ENCODE assay signal across 12 cellular contexts in genomic region chr14:23639048-23639890, GRCh38. TPM values are rescaled to one million over a fixed set of nuclear protein-coding genes. Genes with fewer than 3 reads are reported as not detected.
DNase-seq lines count a peak whose midpoint lies in the region; ATAC-seq and TF ChIP-seq lines count a peak whose summit lies in the region.
"Had no signal": no experiment of that assay in that cellular context is flagged by ENCODE, and none has a peak within 500 bp of the region (broad histone marks: within the 10 kb centered on the region; RNA-seq: fewer than 3 reads in every experiment).

No MANE protein-coding gene starts in this region.

- POLR2A ChIA-PET in PC-9 (lab: Charles Lee; ENCODE audit: unreplicated experiment) = no interaction called here

- H3K18ac ChIP-seq in trophoblast cell (ENCODE audit: low read length) = peak overlapping the region; percentile 97

- peaks cover 22% of the 10 kb centered on the region for H3K79me1 ChIP-seq in trophoblast cell (ENCODE audit: low read length)

- peaks cover 56% of the 10 kb centered on the region for H3F3A ChIP-seq in PC-9 (ENCODE audit: insufficient read depth, low read depth)

- H2BK5ac ChIP-seq in trophoblast cell (ENCODE audit: low read depth, low read length, poor library complexity) = peak overlapping the region; percentile 93

- H3K27ac ChIP-seq in PC-9 (peak overlapping the region; percentile 82), trophoblast cell (ENCODE audit: low read depth, low read length) (peak overlapping the region; percentile 73), aorta (ENCODE audit: low read depth in 1 of 2, low read length in 2 of 2) (no peak overlapping the region)
- H3K27ac ChIP-seq: BLaER1 had no signal

- DNase-seq in PC-9 = no peak
- DNase-seq in trophoblast cell = no peak
- no peak for DNase-seq in aorta
- DNase-seq in HK-2 (ENCODE audit: unreplicated experiment) = no peak
- DNase-seq in left cardiac atrium = no peak
- DNase-seq in activated CD8-positive, alpha-beta memory T cell treated with anti-CD3 and anti-CD28 coated beads for 24 hours = no peak
- DNase-seq: MG63, NCI-H1105, NCI-H187, NCI-H69 had no signal

- peaks cover 13% of the 10 kb centered on the region for H3K27me3 Mint-ChIP-seq in dendritic cell treated with granulocyte-macrophage colony-stimulating factor and Interleukin-4, amounts not matched to agents 40 ng/mL and 50 ng/mL, for 4 days

- H3K23ac ChIP-seq in trophoblast cell (ENCODE audit: low read length) = no peak overlapping the region

- H2BK120ac ChIP-seq in trophoblast cell (ENCODE audit: insufficient read depth, low read length, poor library complexity) = peak overlapping the region; percentile 98

- H3K4me1 ChIP-seq in PC-9 (replicated peaks; ENCODE audit: insufficient read depth) (peaks cover 49% of the 10 kb centered on the region), trophoblast cell (ENCODE audit: control insufficient read depth in 1 of 2, insufficient read depth in 2 of 2, low read length in 2 of 2) (peaks cover 18 to 35% of the 10 kb centered on the region in 2 experiments), aorta (ENCODE audit: control insufficient read depth in 1 of 2, insufficient read depth in 2 of 2, low read length in 2 of 2) (no peaks in the 10 kb centered on the region)

- WGBS in trophoblast cell (ENCODE audit: extremely low coverage, insufficient coverage, insufficient read length) = no CpG with 5 or more reads among the region's 21 CpGs
- WGBS in aorta, 2 donors = 91 to 92% methylated on average over 21 of the region's 21 CpGs

- intact Hi-C loops in PC-9 (cut with micrococcal nuclease; ENCODE audit: unreplicated experiment) = no loop called here
- intact Hi-C loops in dendritic cell treated with granulocyte-macrophage colony-stimulating factor and Interleukin-4, amounts not matched to agents 40 ng/mL and 50 ng/mL, for 4 days (cut with micrococcal nuclease) = no loop called here
- intact Hi-C loops in aorta (cut with DNase I) = loop anchor here in 1 of 2 donors (10.0 kb wide), 1 partner anchor 276 kb away; no protein-coding TSS in a partner anchor
- intact Hi-C loops in left cardiac atrium (cut with DNase I) = no loop called here

- peak overlapping the region; percentile 96 for H2BK12ac ChIP-seq in trophoblast cell (ENCODE audit: low read length)

- peak overlapping the region; percentile 66 for H3K4ac ChIP-seq in trophoblast cell (ENCODE audit: low read depth, low read length)

- H3K9me2 ChIP-seq in PC-9 (ENCODE audit: insufficient read depth) = no peaks in the 10 kb centered on the region

- 0 out of 2 replicates have a peak, but pooled peaks cover 9% of the 10 kb centered on the region for H4K20me1 ChIP-seq in PC-9 (ENCODE audit: insufficient read depth)
- H4K20me1 ChIP-seq: BLaER1 had no signal

- peak overlapping the region; percentile 98 for H4K91ac ChIP-seq in trophoblast cell (ENCODE audit: low read depth, low read length)

- no peak for TF ChIP-seq CTCF in PC-9 (conservative IDR thresholded peaks at IDR 0.05)

- H4K12ac ChIP-seq in trophoblast cell (ENCODE audit: low read depth, low read length) = peak overlapping the region; percentile 26

- H3K9ac ChIP-seq in trophoblast cell (ENCODE audit: low read length) = no peak overlapping the region
- H3K9ac ChIP-seq: BLaER1 had no signal

- peaks cover 9% of the 10 kb centered on the region for H3K9me3 Mint-ChIP-seq in dendritic cell treated with granulocyte-macrophage colony-stimulating factor and Interleukin-4, amounts not matched to agents 40 ng/mL and 50 ng/mL, for 4 days

- H3K36me3 Mint-ChIP-seq in dendritic cell treated with granulocyte-macrophage colony-stimulating factor and Interleukin-4, amounts not matched to agents 40 ng/mL and 50 ng/mL, for 4 days (ENCODE audit: low read depth) = peaks cover 14% of the 10 kb centered on the region

- peak overlapping the region; percentile 73 for H3K4me2 ChIP-seq in PC-9
- H3K4me2 ChIP-seq in trophoblast cell (ENCODE audit: low read length) = no peak overlapping the region
- H3K4me2 ChIP-seq: BLaER1 had no signal

- H3K9me3 ChIP-seq in PC-9 (ENCODE audit: insufficient read depth, low read depth) = no peaks in the 10 kb centered on the region
- H3K9me3 ChIP-seq in trophoblast cell (ENCODE audit: insufficient read depth, low read depth, low read length) = peaks cover 2% of the 10 kb centered on the region
- H3K9me3 ChIP-seq in aorta (ENCODE audit: control insufficient read depth, low read length) = no peaks in the 10 kb centered on the region
- H3K9me3 ChIP-seq: MG63 had no signal

- CTCF ChIA-PET in PC-9 (lab: Charles Lee) = no interaction called here

- H3K4me1 Mint-ChIP-seq in dendritic cell treated with granulocyte-macrophage colony-stimulating factor and Interleukin-4, amounts not matched to agents 40 ng/mL and 50 ng/mL, for 4 days (ENCODE audit: low read depth) = peaks cover 14% of the 10 kb centered on the region

- H3K36me3 ChIP-seq in PC-9 (ENCODE audit: low read depth) (peaks cover 5% of the 10 kb centered on the region), trophoblast cell (ENCODE audit: control insufficient read depth in 1 of 2, insufficient read depth in 2 of 2, low read length in 2 of 2) (no peaks in the 10 kb centered on the region), aorta (ENCODE audit: control insufficient read depth in 1 of 2, insufficient read depth in 2 of 2, low read length in 1 of 2) (no peaks in the 10 kb centered on the region)
- H3K36me3 ChIP-seq: BLaER1, MG63 had no signal

- peak overlapping the region; percentile 98 for H2AK5ac ChIP-seq in trophoblast cell (ENCODE audit: low read length)

- peak overlapping the region; percentile 59 for H3K27ac Mint-ChIP-seq in dendritic cell treated with granulocyte-macrophage colony-stimulating factor and Interleukin-4, amounts not matched to agents 40 ng/mL and 50 ng/mL, for 4 days

- H2AFZ ChIP-seq in PC-9 = no peak overlapping the region
- peak overlapping the region; percentile 58 for H2AFZ ChIP-seq in trophoblast cell (ENCODE audit: insufficient read depth, low read length, poor library complexity)

- no peak overlapping the region for H3K4me3 Mint-ChIP-seq in dendritic cell treated with granulocyte-macrophage colony-stimulating factor and Interleukin-4, amounts not matched to agents 40 ng/mL and 50 ng/mL, for 4 days

- no peaks in the 10 kb centered on the region for H3K27me3 ChIP-seq in PC-9 (ENCODE audit: insufficient read depth, low read depth)
- no peaks in the 10 kb centered on the region for H3K27me3 ChIP-seq in trophoblast cell (ENCODE audit: insufficient read depth, low read length)
- H3K27me3 ChIP-seq in aorta (ENCODE audit: control insufficient read depth in 1 of 2, insufficient read depth in 2 of 2, low read length in 1 of 2) = no peaks in the 10 kb centered on the region
- H3K27me3 ChIP-seq: BLaER1, MG63 had no signal

- H3K4me3 ChIP-seq in PC-9 (peak overlapping the region; percentile 62; the same call in 1 of the 2 replicates), trophoblast cell (ENCODE audit: low read depth, low read length) (no peak overlapping the region), aorta (ENCODE audit: low read length in 2 of 2) (no peak overlapping the region)
- H3K4me3 ChIP-seq: BLaER1, MG63 had no signal

- H3K79me2 ChIP-seq in PC-9 (ENCODE audit: low read depth) (peaks cover 56% of the 10 kb centered on the region), trophoblast cell (ENCODE audit: control insufficient read depth, insufficient read depth, low read length, poor library complexity) (peaks cover 2% of the 10 kb centered on the region)

- peak overlapping the region; percentile 94 for H3K14ac ChIP-seq in trophoblast cell (ENCODE audit: low read length)

- ATAC-seq in aorta (ENCODE audit: low FRiP score) = peak; percentile 27
- no peak for ATAC-seq in left cardiac atrium

- H4K8ac ChIP-seq in trophoblast cell (ENCODE audit: low read depth, low read length) = peak overlapping the region; percentile 84

- no TSS peak for BruUV-seq in PC-9 (replicated peaks; lab: Mats Ljungman, UMichigan)

RNA-seq across cellular contexts. Expression of gene DHRS2, which starts 3.1 kb away (rescaled TPM):
- total RNA-seq in PC-9 (2021) (0.55 and 1.3 TPM in 2 replicates), aorta (not detected), left cardiac atrium (not detected)
- 13.6 and 14.0 TPM in 2 replicates for polyA plus RNA-seq in trophoblast cell (2013)
- polyA plus RNA-seq in aorta = under 1 TPM in 1 of 2 donors, not detected in 1; 0.18 TPM

Comparison
In these comparisons a context has a peak if more than half of its experiments do, and no peak if none do; other contexts are left out.
1. H3K27ac ChIP-seq: peak in PC-9 (single experiment) and trophoblast cell (single experiment); none in aorta (0 of 2).